In the genomic region with DNA sequence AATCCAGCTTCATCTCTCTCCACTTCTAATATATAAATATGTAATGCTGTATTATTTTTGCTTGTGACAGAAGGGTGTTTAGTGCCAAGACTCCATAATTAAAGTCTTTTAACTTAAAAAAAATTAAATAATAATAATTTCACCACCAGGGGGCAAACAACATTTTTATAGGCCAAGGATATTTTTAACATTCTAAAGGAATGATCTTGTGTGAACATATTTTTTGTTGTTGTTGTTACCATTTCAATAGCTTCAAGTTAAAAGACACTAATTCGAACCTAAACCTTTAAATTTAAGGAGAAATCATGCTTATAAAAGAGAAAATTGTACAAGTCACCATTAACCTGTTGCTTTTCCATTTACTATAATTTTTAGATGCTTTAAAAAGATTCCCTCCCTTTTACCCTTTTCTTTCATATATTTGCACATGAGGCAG, we compare ENCODE assay signal across 12 cellular contexts. TPM values are rescaled to one million over a fixed set of nuclear protein-coding genes. Genes with fewer than 3 reads are reported as not detected.
A peak's percentile ranks its signal among the peaks of the same experiment; 100 is the strongest.
DNase-seq lines count a peak whose midpoint lies in the region; ATAC-seq, FAIRE-seq and TF ChIP-seq lines count a peak whose summit lies in the region.
"Had no signal": no experiment of that assay in that cellular context is flagged by ENCODE, and none has a peak within 500 bp of the region (broad histone marks: within the 10 kb centered on the region; RNA-seq: fewer than 3 reads in every experiment).

No MANE protein-coding gene starts in this region.

- H3K27me3 ChIP-seq in heart left ventricle, result no peaks in the 10 kb centered on the region
- H3K27me3 ChIP-seq: brain microvascular endothelial cell, SJSA1 had no signal

- TF ChIP-seq CTCF in heart left ventricle (IDR thresholded peaks at IDR 0.05), result peak; percentile 42 to 75 (median 62)
- TF ChIP-seq CTCF in type B pancreatic cell (conservative IDR thresholded peaks at IDR 0.05), result peak; percentile 85

- no peak for FAIRE-seq in GM19239 (lab: Jason Lieb, UNC)

- TF ChIP-seq POLR2A in heart left ventricle (IDR thresholded peaks at IDR 0.05), result no peak

- 21 to 44% (median 32%) methylated on average over 1 of the region's 1 CpG for WGBS in heart left ventricle, 4 donors

- no peak overlapping the region for H3K27ac ChIP-seq in heart left ventricle
- H3K27ac ChIP-seq: brain microvascular endothelial cell, SJSA1 had no signal

- no peaks in the 10 kb centered on the region for H3K36me3 Mint-ChIP-seq in type B pancreatic cell
- H3K36me3 Mint-ChIP-seq in activated naive CD8-positive, alpha-beta T cell treated with anti-CD3 and anti-CD28 coated beads, Interleukin-2, amount 50 U/mL, for 24 hours (ENCODE audit: low read depth), result no peaks in the 10 kb centered on the region
- H3K36me3 Mint-ChIP-seq: stimulated activated effector memory CD8-positive, alpha-beta T cell treated with anti-CD3 and anti-CD28 coated beads, Interleukin-12 subunit alpha, Interleukin-12 subunit beta, amount 100 ng/mL, for 72 hours had no signal

- no peaks in the 10 kb centered on the region for H3K9me3 Mint-ChIP-seq in type B pancreatic cell
- H3K9me3 Mint-ChIP-seq in activated naive CD8-positive, alpha-beta T cell treated with anti-CD3 and anti-CD28 coated beads, Interleukin-2, amount 50 U/mL, for 24 hours, result peaks cover 6% of the 10 kb centered on the region
- H3K9me3 Mint-ChIP-seq: stimulated activated effector memory CD8-positive, alpha-beta T cell treated with anti-CD3 and anti-CD28 coated beads, Interleukin-12 subunit alpha, Interleukin-12 subunit beta, amount 100 ng/mL, for 72 hours had no signal

- H3K4me1 Mint-ChIP-seq in type B pancreatic cell (ENCODE audit: unreplicated experiment), result no peaks in the 10 kb centered on the region
- peaks cover under 1% of the 10 kb centered on the region for H3K4me1 Mint-ChIP-seq in activated naive CD8-positive, alpha-beta T cell treated with anti-CD3 and anti-CD28 coated beads, Interleukin-2, amount 50 U/mL, for 24 hours
- H3K4me1 Mint-ChIP-seq: stimulated activated effector memory CD8-positive, alpha-beta T cell treated with anti-CD3 and anti-CD28 coated beads, Interleukin-12 subunit alpha, Interleukin-12 subunit beta, amount 100 ng/mL, for 72 hours had no signal

- no peak overlapping the region for H3K27ac Mint-ChIP-seq in type B pancreatic cell
- no peak overlapping the region for H3K27ac Mint-ChIP-seq in activated naive CD8-positive, alpha-beta T cell treated with anti-CD3 and anti-CD28 coated beads, Interleukin-2, amount 50 U/mL, for 24 hours
- H3K27ac Mint-ChIP-seq: stimulated activated effector memory CD8-positive, alpha-beta T cell treated with anti-CD3 and anti-CD28 coated beads, Interleukin-12 subunit alpha, Interleukin-12 subunit beta, amount 100 ng/mL, for 72 hours had no signal

- H3K36me3 ChIP-seq in heart left ventricle, result no peaks in the 10 kb centered on the region
- H3K36me3 ChIP-seq: brain microvascular endothelial cell, SJSA1 had no signal

- H3K4me1 ChIP-seq in heart left ventricle, result peaks cover 0 to 3% (median 0%) of the 10 kb centered on the region in 12 donors
- H3K4me1 ChIP-seq: SJSA1 had no signal

- intact Hi-C loops in heart left ventricle (cut with DNase I), result loop anchor here in 8 of 10 donors (2.0 to 10.0 kb wide), 5 partner anchors 214 to 1054 kb away; no protein-coding TSS in a partner anchor
- intact Hi-C loops in Right ventricle myocardium inferior (cut with DNase I), result loop anchor here (2.0 kb wide), 1 partner anchor 978 kb away; no protein-coding TSS in a partner anchor

- ATAC-seq in heart left ventricle (no peak), Right ventricle myocardium inferior (no peak), GM18858 (IDR thresholded peaks at IDR 0.05; ENCODE audit: unreplicated experiment) (no peak)
- no peak for ATAC-seq in activated naive CD8-positive, alpha-beta T cell treated with anti-CD3 and anti-CD28 coated beads, Interleukin-2, amount 50 U/mL, for 24 hours
- ATAC-seq: naive thymus-derived CD8-positive, alpha-beta T cell; stimulated activated effector memory CD8-positive, alpha-beta T cell treated with anti-CD3 and anti-CD28 coated beads, Interleukin-12 subunit alpha, Interleukin-12 subunit beta, amount 100 ng/mL, for 72 hours had no signal

- H3K27me3 Mint-ChIP-seq in type B pancreatic cell, result no peaks in the 10 kb centered on the region
- peaks cover 6% of the 10 kb centered on the region for H3K27me3 Mint-ChIP-seq in activated naive CD8-positive, alpha-beta T cell treated with anti-CD3 and anti-CD28 coated beads, Interleukin-2, amount 50 U/mL, for 24 hours
- H3K27me3 Mint-ChIP-seq: naive thymus-derived CD8-positive, alpha-beta T cell had no signal

- H3K4me3 ChIP-seq in heart left ventricle, result no peak overlapping the region
- H3K4me3 ChIP-seq: SJSA1 had no signal

- H3K4me3 Mint-ChIP-seq in type B pancreatic cell, result no peak overlapping the region
- H3K4me3 Mint-ChIP-seq in activated naive CD8-positive, alpha-beta T cell treated with anti-CD3 and anti-CD28 coated beads, Interleukin-2, amount 50 U/mL, for 24 hours, result no peak overlapping the region
- H3K4me3 Mint-ChIP-seq: naive thymus-derived CD8-positive, alpha-beta T cell; stimulated activated effector memory CD8-positive, alpha-beta T cell treated with anti-CD3 and anti-CD28 coated beads, Interleukin-12 subunit alpha, Interleukin-12 subunit beta, amount 100 ng/mL, for 72 hours had no signal

- DNase-seq in heart left ventricle (no peak), Right ventricle myocardium inferior (ENCODE audit: missing footprints) (no peak), OCI-M1 (lab: John Stamatoyannopoulos, UW) (peak; percentile 72), fibroblast of peridontal ligament (ENCODE audit: extremely low read depth) (peak; percentile 62), type B pancreatic cell (ENCODE audit: extremely low spot score, unreplicated experiment) (no peak), GM19239 (ENCODE audit: insufficient read length, low spot score) (no peak)
- DNase-seq in activated naive CD8-positive, alpha-beta T cell treated with anti-CD3 and anti-CD28 coated beads, Interleukin-2, amount 50 U/mL, for 24 hours, result no peak
- DNase-seq: brain microvascular endothelial cell had no signal

- no peaks in the 10 kb centered on the region for H3K9me3 ChIP-seq in heart left ventricle
- H3K9me3 ChIP-seq: SJSA1 had no signal

RNA-seq across cellular contexts. Expression of a gene that starts 7.5 kb away (rescaled TPM):
- total RNA-seq in heart left ventricle (10 to 100 TPM in 8 of 9 donors, 1 to 10 TPM in 1; 9.5 to 68.4 (median 14.1) TPM), Right ventricle myocardium inferior (13.7 TPM), type B pancreatic cell (ENCODE audit: low replicate concordance) (18.2 and 27.6 TPM in 2 replicates)
- polyA plus RNA-seq in heart left ventricle, result 10 to 100 TPM; 11.0 to 23.5 TPM

Comparison
In these comparisons a context has a peak if more than half of its experiments do, and no peak if none do; other contexts are left out.
1. DNase-seq: peak in OCI-M1 (single experiment) and fibroblast of peridontal ligament (single experiment); none in heart left ventricle (0 of 5), Right ventricle myocardium inferior (single experiment), type B pancreatic cell (single experiment), GM19239 (single experiment) and activated naive CD8-positive, alpha-beta T cell treated with anti-CD3 and anti-CD28 coated beads, Interleukin-2, amount 50 U/mL, for 24 hours (single experiment).